Comparison of ENCODE assay signal across 1 cellular context in the genomic region with DNA sequence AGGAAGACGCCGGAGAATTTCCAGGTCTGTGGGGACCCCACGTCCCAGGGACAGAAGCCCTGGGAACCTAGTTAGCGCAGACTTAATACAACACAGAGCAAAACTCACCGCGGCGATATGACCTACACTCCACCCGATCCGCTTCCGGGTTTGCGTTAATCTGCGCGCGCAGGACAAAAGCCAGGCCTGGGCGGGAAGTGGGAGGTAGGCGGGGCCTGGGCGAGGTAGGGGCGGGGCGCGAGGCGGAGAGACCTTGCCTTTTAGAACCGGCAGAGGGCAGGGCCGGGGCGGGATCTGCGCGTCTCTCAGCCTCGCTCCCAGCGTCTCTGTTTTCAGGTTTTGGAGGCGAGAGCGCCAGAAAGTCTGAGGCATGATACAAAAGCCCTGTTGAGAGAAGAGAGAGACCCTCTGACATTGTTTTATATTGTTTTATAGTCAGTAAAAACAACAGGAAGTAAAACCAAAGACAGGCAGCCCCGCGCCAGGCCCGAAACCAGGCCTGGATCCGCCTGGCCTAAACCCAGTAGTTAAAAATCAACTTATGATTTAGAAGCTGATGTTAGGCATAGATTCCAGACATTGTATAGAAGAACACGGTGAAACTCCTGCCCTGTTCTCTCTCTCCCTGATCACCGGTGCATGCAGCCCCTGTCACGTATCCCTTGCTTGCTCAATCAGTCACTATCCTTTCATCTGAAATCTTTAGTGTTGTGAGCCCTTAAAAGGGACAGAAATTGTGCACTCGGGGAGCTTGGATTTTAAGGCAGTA.
TF ChIP-seq lines count a peak whose summit lies in the region.

ZNF611 (minus strand) TSS at position 152 of the 769 bp plus-strand sequence. CDS start 19,150 bp downstream, outside the sequence.

TF ChIP-seq in HepG2, 621 proteins besides CTCF, POLR2A, EP300 and RAD21 (continued from another document and continues in another):
- TF ChIP-seq HNRNPUL1 (IDR thresholded peaks at IDR 0.05; ENCODE audit: low read depth, low read length) = no peak
- TF ChIP-seq, protein P1, sequence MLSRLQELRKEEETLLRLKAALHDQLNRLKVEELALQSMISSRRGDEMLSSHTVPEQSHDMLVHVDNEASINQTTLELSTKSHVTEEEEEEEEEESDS (CRISPR knock-in tag; IDR thresholded peaks at IDR 0.05; ENCODE audit: borderline replicate concordance) = no peak
- TF ChIP-seq ZMYM4 (CRISPR knock-in tag; IDR thresholded peaks at IDR 0.05) = peak; percentile 55; the same call in 1 of the 2 replicates
- TF ChIP-seq HNRNPLL (IDR thresholded peaks at IDR 0.05; ENCODE audit: low read depth, low read length, poor library complexity, severe bottlenecking) = peak; percentile 43
- TF ChIP-seq, protein P2, sequence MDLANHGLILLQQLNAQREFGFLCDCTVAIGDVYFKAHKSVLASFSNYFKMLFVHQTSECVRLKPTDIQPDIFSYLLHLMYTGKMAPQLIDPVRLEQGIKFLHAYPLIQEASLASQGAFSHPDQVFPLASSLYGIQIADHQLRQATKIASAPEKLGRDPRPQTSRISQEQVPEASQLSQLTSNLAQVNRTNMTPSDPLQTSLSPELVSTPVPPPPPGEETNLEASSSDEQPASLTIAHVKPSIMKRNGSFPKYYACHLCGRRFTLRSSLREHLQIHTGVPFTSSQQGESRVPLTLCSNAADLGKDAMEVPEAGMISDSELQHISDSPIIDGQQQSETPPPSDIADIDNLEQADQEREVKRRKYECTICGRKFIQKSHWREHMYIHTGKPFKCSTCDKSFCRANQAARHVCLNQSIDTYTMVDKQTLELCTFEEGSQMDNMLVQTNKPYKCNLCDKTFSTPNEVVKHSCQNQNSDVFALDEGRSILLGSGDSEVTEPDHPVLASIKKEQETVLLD (CRISPR knock-in tag; IDR thresholded peaks at IDR 0.05; ENCODE audit: low read depth) = no peak
- no peak for TF ChIP-seq ZNF737 (CRISPR knock-in tag; IDR thresholded peaks at IDR 0.05; ENCODE audit: borderline replicate concordance)
- no peak for TF ChIP-seq RFX3 (CRISPR knock-in tag; IDR thresholded peaks at IDR 0.05)
- TF ChIP-seq, protein P3, sequence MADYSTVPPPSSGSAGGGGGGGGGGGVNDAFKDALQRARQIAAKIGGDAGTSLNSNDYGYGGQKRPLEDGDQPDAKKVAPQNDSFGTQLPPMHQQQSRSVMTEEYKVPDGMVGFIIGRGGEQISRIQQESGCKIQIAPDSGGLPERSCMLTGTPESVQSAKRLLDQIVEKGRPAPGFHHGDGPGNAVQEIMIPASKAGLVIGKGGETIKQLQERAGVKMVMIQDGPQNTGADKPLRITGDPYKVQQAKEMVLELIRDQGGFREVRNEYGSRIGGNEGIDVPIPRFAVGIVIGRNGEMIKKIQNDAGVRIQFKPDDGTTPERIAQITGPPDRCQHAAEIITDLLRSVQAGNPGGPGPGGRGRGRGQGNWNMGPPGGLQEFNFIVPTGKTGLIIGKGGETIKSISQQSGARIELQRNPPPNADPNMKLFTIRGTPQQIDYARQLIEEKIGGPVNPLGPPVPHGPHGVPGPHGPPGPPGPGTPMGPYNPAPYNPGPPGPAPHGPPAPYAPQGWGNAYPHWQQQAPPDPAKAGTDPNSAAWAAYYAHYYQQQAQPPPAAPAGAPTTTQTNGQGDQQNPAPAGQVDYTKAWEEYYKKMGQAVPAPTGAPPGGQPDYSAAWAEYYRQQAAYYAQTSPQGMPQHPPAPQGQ (CRISPR knock-in tag; IDR thresholded peaks at IDR 0.05; ENCODE audit: borderline replicate concordance) = no peak
- no peak for TF ChIP-seq ZNF552 (CRISPR knock-in tag; IDR thresholded peaks at IDR 0.05; ENCODE audit: borderline replicate concordance)
- no peak for TF ChIP-seq HNF4G (IDR thresholded peaks at IDR 0.05; ENCODE audit: borderline replicate concordance, low read depth, low read length)
- TF ChIP-seq HNF4G (CRISPR knock-in tag; IDR thresholded peaks at IDR 0.05; ENCODE audit: borderline replicate concordance, low read depth) = no peak
- no peak for TF ChIP-seq GATA4 (IDR thresholded peaks at IDR 0.05; ENCODE audit: borderline replicate concordance, low read depth)
- TF ChIP-seq ZNF275 (CRISPR knock-in tag; IDR thresholded peaks at IDR 0.05; ENCODE audit: borderline replicate concordance) = no peak
- TF ChIP-seq GABPB1 (CRISPR knock-in tag; IDR thresholded peaks at IDR 0.05) = peak; percentile 74
- TF ChIP-seq RBFOX2 (IDR thresholded peaks at IDR 0.05; ENCODE audit: low read depth, low read length) = peak; percentile 45; the same call in 1 of the 2 replicates
- TF ChIP-seq MAZ (IDR thresholded peaks at IDR 0.05; ENCODE audit: borderline replicate concordance, low read depth, low read length) = no peak
- TF ChIP-seq MAZ (CRISPR knock-in tag; IDR thresholded peaks at IDR 0.05; ENCODE audit: low read depth) = peak; percentile 44; the same call in 1 of the 2 replicates
- TF ChIP-seq TRIM24 (CRISPR knock-in tag; IDR thresholded peaks at IDR 0.05) = no peak
- TF ChIP-seq FOXO1 (CRISPR knock-in tag; IDR thresholded peaks at IDR 0.05) = no peak
- TF ChIP-seq ZFP36L2 (CRISPR knock-in tag; IDR thresholded peaks at IDR 0.05) = no peak
- no peak for TF ChIP-seq KLF15 (CRISPR knock-in tag; IDR thresholded peaks at IDR 0.05; ENCODE audit: borderline replicate concordance)
- no peak for TF ChIP-seq SOX13 (IDR thresholded peaks at IDR 0.05)
- TF ChIP-seq SOX13 (CRISPR knock-in tag; conservative IDR thresholded peaks at IDR 0.05 in 1 of 2, IDR thresholded peaks at IDR 0.05 in 1 of 2) = no peak
- no peak for TF ChIP-seq ZBTB37 (CRISPR knock-in tag; IDR thresholded peaks at IDR 0.05)
- TF ChIP-seq, protein P4, sequence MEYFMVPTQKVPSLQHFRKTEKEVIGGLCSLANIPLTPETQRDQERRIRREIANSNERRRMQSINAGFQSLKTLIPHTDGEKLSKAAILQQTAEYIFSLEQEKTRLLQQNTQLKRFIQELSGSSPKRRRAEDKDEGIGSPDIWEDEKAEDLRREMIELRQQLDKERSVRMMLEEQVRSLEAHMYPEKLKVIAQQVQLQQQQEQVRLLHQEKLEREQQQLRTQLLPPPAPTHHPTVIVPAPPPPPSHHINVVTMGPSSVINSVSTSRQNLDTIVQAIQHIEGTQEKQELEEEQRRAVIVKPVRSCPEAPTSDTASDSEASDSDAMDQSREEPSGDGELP (IDR thresholded peaks at IDR 0.05; ENCODE audit: borderline replicate concordance, low read depth) = no peak
- TF ChIP-seq ZNF549 (CRISPR knock-in tag; IDR thresholded peaks at IDR 0.05) = no peak
- no peak for TF ChIP-seq CBFB (CRISPR knock-in tag; IDR thresholded peaks at IDR 0.05)
- TF ChIP-seq ZNF746 (CRISPR knock-in tag; IDR thresholded peaks at IDR 0.05) = no peak
- TF ChIP-seq ZNF780A (CRISPR knock-in tag; IDR thresholded peaks at IDR 0.05) = no peak
- peak; percentile 95 for TF ChIP-seq ELF1 (CRISPR knock-in tag; IDR thresholded peaks at IDR 0.05)
- TF ChIP-seq PLSCR1 (CRISPR knock-in tag; IDR thresholded peaks at IDR 0.05; ENCODE audit: borderline replicate concordance) = no peak
- TF ChIP-seq ZNF781 (CRISPR knock-in tag; IDR thresholded peaks at IDR 0.05; ENCODE audit: borderline replicate concordance, not compliant biosample characterization) = no peak
- no peak for TF ChIP-seq PATZ1 (CRISPR knock-in tag; IDR thresholded peaks at IDR 0.05)
- TF ChIP-seq PITX1 (CRISPR knock-in tag; IDR thresholded peaks at IDR 0.05) = 0 out of 2 replicates have a peak, but pooled peaks have one; percentile 14
- TF ChIP-seq, protein P5, sequence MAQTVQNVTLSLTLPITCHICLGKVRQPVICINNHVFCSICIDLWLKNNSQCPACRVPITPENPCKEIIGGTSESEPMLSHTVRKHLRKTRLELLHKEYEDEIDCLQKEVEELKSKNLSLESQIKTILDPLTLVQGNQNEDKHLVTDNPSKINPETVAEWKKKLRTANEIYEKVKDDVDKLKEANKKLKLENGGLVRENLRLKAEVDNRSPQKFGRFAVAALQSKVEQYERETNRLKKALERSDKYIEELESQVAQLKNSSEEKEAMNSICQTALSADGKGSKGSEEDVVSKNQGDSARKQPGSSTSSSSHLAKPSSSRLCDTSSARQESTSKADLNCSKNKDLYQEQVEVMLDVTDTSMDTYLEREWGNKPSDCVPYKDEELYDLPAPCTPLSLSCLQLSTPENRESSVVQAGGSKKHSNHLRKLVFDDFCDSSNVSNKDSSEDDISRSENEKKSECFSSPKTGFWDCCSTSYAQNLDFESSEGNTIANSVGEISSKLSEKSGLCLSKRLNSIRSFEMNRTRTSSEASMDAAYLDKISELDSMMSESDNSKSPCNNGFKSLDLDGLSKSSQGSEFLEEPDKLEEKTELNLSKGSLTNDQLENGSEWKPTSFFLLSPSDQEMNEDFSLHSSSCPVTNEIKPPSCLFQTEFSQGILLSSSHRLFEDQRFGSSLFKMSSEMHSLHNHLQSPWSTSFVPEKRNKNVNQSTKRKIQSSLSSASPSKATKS (CRISPR knock-in tag; IDR thresholded peaks at IDR 0.05) = no peak
- TF ChIP-seq JARID2 (CRISPR knock-in tag; IDR thresholded peaks at IDR 0.05; ENCODE audit: insufficient replicate concordance) = no peak
- no peak for TF ChIP-seq ZNF615 (CRISPR knock-in tag; IDR thresholded peaks at IDR 0.05; ENCODE audit: borderline replicate concordance)
- no peak for TF ChIP-seq EZH2 (conservative IDR thresholded peaks at IDR 0.05; ENCODE audit: low read depth, low read length)
- no peak for TF ChIP-seq MEIS2 (CRISPR knock-in tag; IDR thresholded peaks at IDR 0.05)
- TF ChIP-seq PPARG (CRISPR knock-in tag; conservative IDR thresholded peaks at IDR 0.05) = no peak
- no peak for TF ChIP-seq TIGD3 (CRISPR knock-in tag; IDR thresholded peaks at IDR 0.05; ENCODE audit: borderline replicate concordance)
- TF ChIP-seq HIVEP1 (CRISPR knock-in tag; IDR thresholded peaks at IDR 0.05) = no peak
- TF ChIP-seq, protein P6, sequence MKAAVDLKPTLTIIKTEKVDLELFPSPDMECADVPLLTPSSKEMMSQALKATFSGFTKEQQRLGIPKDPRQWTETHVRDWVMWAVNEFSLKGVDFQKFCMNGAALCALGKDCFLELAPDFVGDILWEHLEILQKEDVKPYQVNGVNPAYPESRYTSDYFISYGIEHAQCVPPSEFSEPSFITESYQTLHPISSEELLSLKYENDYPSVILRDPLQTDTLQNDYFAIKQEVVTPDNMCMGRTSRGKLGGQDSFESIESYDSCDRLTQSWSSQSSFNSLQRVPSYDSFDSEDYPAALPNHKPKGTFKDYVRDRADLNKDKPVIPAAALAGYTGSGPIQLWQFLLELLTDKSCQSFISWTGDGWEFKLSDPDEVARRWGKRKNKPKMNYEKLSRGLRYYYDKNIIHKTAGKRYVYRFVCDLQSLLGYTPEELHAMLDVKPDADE (CRISPR knock-in tag; IDR thresholded peaks at IDR 0.05) = no peak
- no peak for TF ChIP-seq CAMTA2 (CRISPR knock-in tag; IDR thresholded peaks at IDR 0.05; ENCODE audit: borderline replicate concordance)
- TF ChIP-seq ZNF546 (CRISPR knock-in tag; conservative IDR thresholded peaks at IDR 0.05) = no peak
- no peak for TF ChIP-seq SALL2 (CRISPR knock-in tag; IDR thresholded peaks at IDR 0.05)
- no peak for TF ChIP-seq ZFP41 (CRISPR knock-in tag; IDR thresholded peaks at IDR 0.05; ENCODE audit: borderline replicate concordance)
- no peak for TF ChIP-seq IRF2 (CRISPR knock-in tag; IDR thresholded peaks at IDR 0.05)
- no peak for TF ChIP-seq ADNP (CRISPR knock-in tag; IDR thresholded peaks at IDR 0.05)
- TF ChIP-seq SMC3 (IDR thresholded peaks at IDR 0.05; ENCODE audit: low read length) = no peak
- peak; percentile 24; the same call in 1 of the 2 replicates for TF ChIP-seq ZFY (CRISPR knock-in tag; IDR thresholded peaks at IDR 0.05)
- TF ChIP-seq ZFX (CRISPR knock-in tag; IDR thresholded peaks at IDR 0.05; ENCODE audit: low read depth) = peak; percentile 42; the same call in 1 of the 2 replicates
- no peak for TF ChIP-seq JDP2 (CRISPR knock-in tag; IDR thresholded peaks at IDR 0.05; ENCODE audit: borderline replicate concordance)
